Comparison of ENCODE assay signal across 8 cellular contexts in the genomic region with DNA sequence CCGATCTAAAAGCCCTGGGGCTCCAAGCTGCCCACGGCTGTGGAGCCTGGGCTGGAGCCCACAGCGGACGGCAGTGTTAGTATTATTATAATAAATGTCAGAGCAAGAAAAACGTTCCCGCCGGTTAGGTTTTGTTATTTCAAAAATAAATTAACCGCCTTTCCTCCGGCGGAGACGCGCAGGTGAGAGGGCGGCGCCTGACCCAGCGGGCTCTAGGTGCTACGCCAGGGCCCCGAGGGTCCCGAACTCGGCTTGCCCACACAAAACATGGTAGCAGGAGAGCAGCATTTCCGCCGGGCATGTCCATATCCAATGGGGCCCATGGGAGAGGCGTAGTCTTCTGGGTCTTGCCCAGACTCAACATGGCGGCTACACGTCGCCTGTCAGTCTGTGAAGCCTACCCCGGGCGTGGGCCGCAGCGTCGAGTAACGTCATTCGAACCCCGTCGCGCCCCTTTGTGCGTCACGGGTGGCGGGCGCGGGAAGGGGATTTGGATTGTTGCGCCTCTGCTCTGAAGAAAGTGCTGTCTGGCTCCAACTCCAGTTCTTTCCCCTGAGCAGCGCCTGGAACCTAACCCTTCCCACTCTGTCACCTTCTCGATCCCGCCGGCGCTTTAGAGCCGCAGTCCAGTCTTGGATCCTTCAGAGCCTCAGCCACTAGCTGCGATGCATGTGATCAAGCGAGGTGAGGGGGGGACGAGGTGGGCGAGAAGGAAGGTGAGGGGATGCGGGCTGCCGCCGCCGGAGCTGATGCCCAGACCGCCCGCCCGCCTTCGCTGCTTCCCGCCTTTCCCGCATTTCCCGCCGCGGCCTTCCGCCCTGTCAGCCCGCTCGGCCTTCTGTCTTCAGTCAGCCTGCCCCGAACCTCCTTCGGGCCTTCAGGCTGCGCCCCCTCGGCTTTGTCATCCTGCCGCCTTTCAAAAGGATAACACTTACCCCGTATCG. TPM values are rescaled to one million over a fixed set of nuclear protein-coding genes. Genes with fewer than 3 reads are reported as not detected.
DNase-seq lines count a peak whose midpoint lies in the region; ATAC-seq and TF ChIP-seq lines count a peak whose summit lies in the region.

Gene RRM1 (plus strand): TSS at position 452 of the 944 bp plus-strand sequence. CDS start 214 bp downstream, at position 666.

- no peaks in the 10 kb centered on the region for H3K9me3 ChIP-seq in breast epithelium
- no peaks in the 10 kb centered on the region for H3K9me3 ChIP-seq in iPS-18c (ENCODE audit: control insufficient read depth, insufficient read depth, low read length)
- no peaks in the 10 kb centered on the region for H3K9me3 ChIP-seq in skeletal muscle tissue (ENCODE audit: control insufficient read depth in 3 of 3, low read length in 3 of 3)

- H2AFZ ChIP-seq in ACC112 (ENCODE audit: low read length, unreplicated experiment): peak within 1 kb of the TSS; percentile 71

- peaks cover 44% of the 10 kb centered on the region for H3K79me2 ChIP-seq in ACC112 (ENCODE audit: control insufficient read depth, insufficient read depth, low read length, unreplicated experiment)

- H3K9ac ChIP-seq in skeletal muscle tissue (ENCODE audit: low read depth in 1 of 3, low read length in 3 of 3): peak within 1 kb of the TSS; percentile 92 to 94 (median 93)

- H3K4me1 ChIP-seq in ACC112 (ENCODE audit: control insufficient read depth, insufficient read depth, low read length, unreplicated experiment): peaks cover 22% of the 10 kb centered on the region
- H3K4me1 ChIP-seq in breast epithelium: no peaks in the 10 kb centered on the region
- H3K4me1 ChIP-seq in skeletal muscle tissue (ENCODE audit: control insufficient read depth in 3 of 3, insufficient read depth in 3 of 3, low read length in 3 of 3): peaks cover 8 to 20% (median 12%) of the 10 kb centered on the region in 3 donors

- ATAC-seq in GM18870 (IDR thresholded peaks at IDR 0.05; ENCODE audit: unreplicated experiment): peak; percentile 86
- ATAC-seq in HG03135 (IDR thresholded peaks at IDR 0.05; ENCODE audit: unreplicated experiment): peak; percentile 95

- peaks cover 5% of the 10 kb centered on the region; the same call in 1 of the 2 replicates for H3K36me3 ChIP-seq in ACC112 (ENCODE audit: insufficient read depth, low read length)
- no peaks in the 10 kb centered on the region for H3K36me3 ChIP-seq in breast epithelium
- peaks cover 17 to 25% (median 21%) of the 10 kb centered on the region in 3 donors for H3K36me3 ChIP-seq in skeletal muscle tissue (ENCODE audit: control insufficient read depth in 3 of 3, insufficient read depth in 3 of 3, low read length in 3 of 3)

- H3K4me3 ChIP-seq in ACC112 (ENCODE audit: low read depth, low read length) (peak within 1 kb of the TSS; percentile 83), breast epithelium (peak within 1 kb of the TSS; percentile 68 to 96 (median 79)), iPS-18c (ENCODE audit: insufficient read depth, low read depth, low read length) (peak within 1 kb of the TSS; percentile 86), skeletal muscle tissue (ENCODE audit: low read length in 3 of 3) (peak within 1 kb of the TSS; percentile 90 to 94 (median 92))

- H3K27ac ChIP-seq in ACC112 (ENCODE audit: low read depth, low read length): peak within 1 kb of the TSS; percentile 95
- H3K27ac ChIP-seq in VCaP: peak within 1 kb of the TSS; percentile 93
- H3K27ac ChIP-seq in breast epithelium: peak within 1 kb of the TSS; percentile 95 to 98
- peak within 1 kb of the TSS; percentile 91 for H3K27ac ChIP-seq in skeletal muscle tissue (ENCODE audit: low read depth, low read length)

- intact Hi-C loops in breast epithelium (cut with DNase I; ENCODE audit: low total_unique reads): no loop called here

- DNase-seq in NCI-H2196 treated with DMSO at 0.1 percent for 48 hours (lab: John Stamatoyannopoulos, UW; ENCODE audit: unreplicated experiment): peak; percentile 88
- peak; percentile 89 to 90 for DNase-seq in breast epithelium (ENCODE audit: low spot score in 2 of 2)

- TF ChIP-seq CTCF in VCaP (conservative IDR thresholded peaks at IDR 0.05) (no peak), breast epithelium (IDR thresholded peaks at IDR 0.05) (no peak)

- H3K27me3 ChIP-seq in ACC112 (ENCODE audit: insufficient read depth, low read length) (no peaks in the 10 kb centered on the region), breast epithelium (no peaks in the 10 kb centered on the region), skeletal muscle tissue (ENCODE audit: control insufficient read depth in 3 of 3, insufficient read depth in 3 of 3, low read length in 3 of 3) (no peaks in the 10 kb centered on the region)

- peak; percentile 17 for TF ChIP-seq POLR2A in breast epithelium (IDR thresholded peaks at IDR 0.05)

RNA-seq across cellular contexts. Expression of gene RRM1, which starts in this region (rescaled TPM):
- total RNA-seq in breast epithelium (10 to 100 TPM; 35.7 to 52.0 (median 52.0) TPM), skeletal muscle tissue (58.5 TPM)

Comparison
In these comparisons a context has a peak if more than half of its experiments do, and no peak if none do; other contexts are left out.
1. Peak in every context shown above with its lines: DNase-seq, ATAC-seq, H3K4me3 ChIP-seq and H3K27ac ChIP-seq.